16 cellular contexts compared by ENCODE assay signal in genomic region chr5:178221203-178221771, GRCh38. TPM values are rescaled to one million over a fixed set of nuclear protein-coding genes. Genes with fewer than 3 reads are reported as not detected.
DNase-seq lines count a peak whose midpoint lies in the region; ATAC-seq and TF ChIP-seq lines count a peak whose summit lies in the region.
"Had no signal": no experiment of that assay in that cellular context is flagged by ENCODE, and none has a peak within 500 bp of the region (broad histone marks: within the 10 kb centered on the region; RNA-seq: fewer than 3 reads in every experiment).

No MANE protein-coding gene starts in this region.

- H3K27ac ChIP-seq in naive thymus-derived CD4-positive, alpha-beta T cell (ENCODE audit: low read depth, low read length) = no peak overlapping the region
- H3K27ac ChIP-seq: gastroesophageal sphincter had no signal

- peaks cover 0 to 5% (median 0%) of the 10 kb centered on the region in 7 donors for H3K9me3 Mint-ChIP-seq in CD14-positive monocyte
- H3K9me3 Mint-ChIP-seq in HFFc6 = no peaks in the 10 kb centered on the region
- no peaks in the 10 kb centered on the region for H3K9me3 Mint-ChIP-seq in activated B cell treated with CpG ODN at 0.5 μM for 24 hours
- H3K9me3 Mint-ChIP-seq in naive thymus-derived CD4-positive, alpha-beta T cell = no peaks in the 10 kb centered on the region

- TF ChIP-seq CTCF in CD14-positive monocyte (IDR thresholded peaks at IDR 0.05) = no peak
- TF ChIP-seq CTCF in HFFc6 (IDR thresholded peaks at IDR 0.05) = no peak
- no peak for TF ChIP-seq CTCF in activated B cell treated with CpG ODN at 0.5 μM for 24 hours (IDR thresholded peaks at IDR 0.05)

- ATAC-seq in activated B cell treated with CpG ODN at 0.5 μM for 24 hours (ENCODE audit: low read depth) (no peak), sciatic nerve (no peak)
- ATAC-seq in naive thymus-derived CD4-positive, alpha-beta T cell = peak; percentile 36
- ATAC-seq: gastroesophageal sphincter had no signal

- no peaks in the 10 kb centered on the region for H3K4me1 ChIP-seq in naive thymus-derived CD4-positive, alpha-beta T cell (ENCODE audit: control insufficient read depth in 2 of 2, insufficient read depth in 2 of 2, low read length in 2 of 2)

- no peaks in the 10 kb centered on the region for H3K9me3 ChIP-seq in naive thymus-derived CD4-positive, alpha-beta T cell (ENCODE audit: control insufficient read depth in 2 of 3, low read length in 3 of 3)
- H3K9me3 ChIP-seq: gastroesophageal sphincter, upper lobe of left lung had no signal

- intact Hi-C loops in CD14-positive monocyte (cut with micrococcal nuclease) = no loop called here
- intact Hi-C loops in activated B cell treated with CpG ODN at 0.5 μM for 24 hours (cut with micrococcal nuclease) = no loop called here
- intact Hi-C loops in naive thymus-derived CD4-positive, alpha-beta T cell (cut with micrococcal nuclease) = no loop called here
- intact Hi-C loops in sciatic nerve (cut with DNase I) = no loop called here

- POLR2A ChIA-PET in activated B cell treated with CpG ODN at 0.5 μM for 24 hours (lab: Charles Lee) = interaction anchor here (0.9 kb wide), 1 partner anchor 17 kb away, joined by 3 read pairs; the partner anchor contains the start of gene HNRNPAB
- POLR2A ChIA-PET in naive thymus-derived CD4-positive, alpha-beta T cell (lab: Charles Lee) = interaction anchor here (0.5 to 0.6 kb wide), 3 partner anchors 16 to 83 kb away, joined by 3 to 4 read pairs (median 3); no protein-coding TSS in a partner anchor

- peak overlapping the region in 6 of 7 donors; percentile 3 to 75 (median 73) for H3K27ac Mint-ChIP-seq in CD14-positive monocyte
- H3K27ac Mint-ChIP-seq in HFFc6 = peak overlapping the region; percentile 11
- peak overlapping the region; percentile 24 for H3K27ac Mint-ChIP-seq in activated B cell treated with CpG ODN at 0.5 μM for 24 hours
- peak overlapping the region; percentile 12 to 78 (median 64) for H3K27ac Mint-ChIP-seq in naive thymus-derived CD4-positive, alpha-beta T cell

- no peaks in the 10 kb centered on the region for H3K27me3 ChIP-seq in naive thymus-derived CD4-positive, alpha-beta T cell (ENCODE audit: control insufficient read depth in 2 of 2, insufficient read depth in 2 of 2, low read length in 2 of 2)
- H3K27me3 ChIP-seq: dorsolateral prefrontal cortex, gastroesophageal sphincter, upper lobe of left lung had no signal

- DNase-seq in CD14-positive monocyte (ENCODE audit: low spot score) (no peak), HFFc6 (no peak), activated B cell treated with CpG ODN at 0.5 μM for 24 hours (no peak), activated gamma-delta T cell (lab: John Stamatoyannopoulos, UW) (no peak), sciatic nerve (ENCODE audit: low spot score) (no peak), NCI-H1105 treated with DMSO at 0.1 percent for 48 hours (lab: John Stamatoyannopoulos, UW) (no peak), UCSD-AML1 (lab: John Stamatoyannopoulos, UW; ENCODE audit: unreplicated experiment) (no peak)
- no peak for DNase-seq in naive thymus-derived CD4-positive, alpha-beta T cell
- DNase-seq: dorsolateral prefrontal cortex, NCI-H1092, NCI-H69, T1000, upper lobe of left lung had no signal

- H3K36me3 Mint-ChIP-seq in CD14-positive monocyte (peaks cover 61 to 93% of the 10 kb centered on the region in 2 donors), HFFc6 (ENCODE audit: low read depth) (peaks cover 35% of the 10 kb centered on the region), activated B cell treated with CpG ODN at 0.5 μM for 24 hours (ENCODE audit: low read depth) (peaks cover 78% of the 10 kb centered on the region)
- peaks cover 3 to 37% (median 16%) of the 10 kb centered on the region in 5 donors for H3K36me3 Mint-ChIP-seq in naive thymus-derived CD4-positive, alpha-beta T cell

- H3K4me3 Mint-ChIP-seq in CD14-positive monocyte (no peak overlapping the region), HFFc6 (no peak overlapping the region), activated B cell treated with CpG ODN at 0.5 μM for 24 hours (no peak overlapping the region)
- H3K4me3 Mint-ChIP-seq in naive thymus-derived CD4-positive, alpha-beta T cell = peak overlapping the region in 1 of 10 donors; percentile 15

- peaks cover 30% of the 10 kb centered on the region for H3K4me1 Mint-ChIP-seq in CD14-positive monocyte
- H3K4me1 Mint-ChIP-seq in HFFc6 (ENCODE audit: low read depth) = no peaks in the 10 kb centered on the region
- H3K4me1 Mint-ChIP-seq in activated B cell treated with CpG ODN at 0.5 μM for 24 hours = peaks cover 14% of the 10 kb centered on the region
- peaks cover 22 to 44% (median 29%) of the 10 kb centered on the region in 7 donors for H3K4me1 Mint-ChIP-seq in naive thymus-derived CD4-positive, alpha-beta T cell

- no peak overlapping the region for H3K4me3 ChIP-seq in naive thymus-derived CD4-positive, alpha-beta T cell (ENCODE audit: low read length)
- H3K4me3 ChIP-seq: dorsolateral prefrontal cortex, gastroesophageal sphincter, upper lobe of left lung had no signal

- CTCF ChIA-PET in activated B cell treated with CpG ODN at 0.5 μM for 24 hours (lab: Charles Lee) = no interaction called here
- CTCF ChIA-PET in naive thymus-derived CD4-positive, alpha-beta T cell (lab: Charles Lee) = interaction anchor here (0.7 kb wide), 1 partner anchor 513 kb away, joined by 4 read pairs; no protein-coding TSS in a partner anchor

- H3K36me3 ChIP-seq in naive thymus-derived CD4-positive, alpha-beta T cell (ENCODE audit: control insufficient read depth in 2 of 3, insufficient read depth in 3 of 3, low read length in 3 of 3) = peaks cover 0 to 39% (median 0%) of the 10 kb centered on the region in 3 experiments

- H3K27me3 Mint-ChIP-seq in CD14-positive monocyte (ENCODE audit: low read depth in 3 of 3) (peaks cover 0 to 3% (median 1%) of the 10 kb centered on the region in 3 donors), HFFc6 (ENCODE audit: insufficient read depth) (peaks cover 2% of the 10 kb centered on the region; the same call in 1 of the 2 replicates), activated B cell treated with CpG ODN at 0.5 μM for 24 hours (no peaks in the 10 kb centered on the region)
- H3K27me3 Mint-ChIP-seq in naive thymus-derived CD4-positive, alpha-beta T cell = no peaks in the 10 kb centered on the region

RNA-seq across cellular contexts. Expression of gene PHYKPL, which starts 11.3 kb away (rescaled TPM):
- 10 to 100 TPM; 39.2 to 43.0 TPM for polyA plus RNA-seq in CD14-positive monocyte
- 10 to 100 TPM; 18.7 to 25.6 (median 23.9) TPM for total RNA-seq in HFFc6 (2021; fragmentation: NEBNext Ultra II Directional; extraction: Animal tissue kit (Norgen Biotek cat#: 25700))
- total RNA-seq in activated B cell treated with CpG ODN at 0.5 μM for 24 hours = 176 and 205 TPM in 2 replicates
- total RNA-seq in naive thymus-derived CD4-positive, alpha-beta T cell = 100 to 1,000 TPM; 107 to 265 (median 176) TPM
- 10 to 100 TPM; 38.8 to 50.2 TPM for polyA plus RNA-seq in naive thymus-derived CD4-positive, alpha-beta T cell
- 133 TPM for total RNA-seq in sciatic nerve

RNA-seq across cellular contexts. Expression of gene HNRNPAB, which starts 17.0 kb away (rescaled TPM):
- polyA plus RNA-seq in CD14-positive monocyte = 10 to 100 TPM; 54.2 to 59.4 TPM
- total RNA-seq in HFFc6 (2021; fragmentation: NEBNext Ultra II Directional; extraction: Animal tissue kit (Norgen Biotek cat#: 25700)) = 100 to 1,000 TPM; 153 to 218 (median 197) TPM
- total RNA-seq in activated B cell treated with CpG ODN at 0.5 μM for 24 hours = 118 and 120 TPM in 2 replicates
- total RNA-seq in naive thymus-derived CD4-positive, alpha-beta T cell = 100 to 1,000 TPM in 1 of 5 experiments, 10 to 100 TPM in 4; 68.9 to 197 (median 82.6) TPM
- 10 to 100 TPM; 40.6 to 62.4 TPM for polyA plus RNA-seq in naive thymus-derived CD4-positive, alpha-beta T cell
- total RNA-seq in sciatic nerve = 88.0 TPM

RNA-seq across cellular contexts. Expression of gene GMCL2, which starts 34.1 kb away (rescaled TPM):
- polyA plus RNA-seq in CD14-positive monocyte = not detected
- not detected for total RNA-seq in HFFc6 (2021; fragmentation: NEBNext Ultra II Directional; extraction: Animal tissue kit (Norgen Biotek cat#: 25700))
- total RNA-seq in activated B cell treated with CpG ODN at 0.5 μM for 24 hours = not detected in 2 replicates
- not detected for total RNA-seq in naive thymus-derived CD4-positive, alpha-beta T cell
- not detected for polyA plus RNA-seq in naive thymus-derived CD4-positive, alpha-beta T cell
- not detected for total RNA-seq in sciatic nerve
- total RNA-seq: gastroesophageal sphincter, liver, upper lobe of left lung had no signal
- polyA plus RNA-seq: adipose tissue, liver had no signal

Comparison
In these comparisons a context has a peak if more than half of its experiments do, and no peak if none do; other contexts are left out.
1. H3K27ac Mint-ChIP-seq: peak in every context shown above with its lines; median percentile 73 in CD14-positive monocyte; 64 in naive thymus-derived CD4-positive, alpha-beta T cell; 24 in activated B cell treated with CpG ODN at 0.5 μM for 24 hours; 11 in HFFc6.